23 cellular contexts compared by ENCODE assay signal in the genomic region with DNA sequence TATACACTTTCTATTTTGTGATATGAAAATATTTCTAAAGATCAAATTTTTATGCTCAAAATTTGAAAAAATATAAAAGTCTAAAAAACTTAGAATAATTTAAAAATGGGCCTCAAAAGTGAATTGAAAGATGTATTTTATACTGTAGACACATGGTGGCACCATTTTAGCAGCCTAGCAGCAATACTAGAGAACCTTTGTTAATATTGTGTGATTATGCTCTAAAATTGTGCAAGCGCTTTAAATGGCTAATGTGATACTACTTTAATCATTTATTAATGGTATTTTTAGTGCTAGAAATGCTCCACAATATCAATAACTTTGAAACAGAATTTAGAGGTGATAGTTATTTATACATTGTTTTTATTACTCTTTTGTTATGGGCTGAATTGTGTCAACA. TPM values are rescaled to one million over a fixed set of nuclear protein-coding genes. Genes with fewer than 3 reads are reported as not detected.
DNase-seq lines count a peak whose midpoint lies in the region; FAIRE-seq and TF ChIP-seq lines count a peak whose summit lies in the region.
"Had no signal": no experiment of that assay in that cellular context is flagged by ENCODE, and none has a peak within 500 bp of the region (broad histone marks: within the 10 kb centered on the region; RNA-seq: fewer than 3 reads in every experiment).

No MANE protein-coding gene starts in this region.

- H3K9me3 ChIP-seq in MM.1S (replicated peaks; ENCODE audit: insufficient read depth, low read length): no peaks in the 10 kb centered on the region
- H3K9me3 ChIP-seq: BLaER1 treated with 17β-estradiol and CSF1 and Interleukin-3, amounts not matched to agents 10 nM and 100 nM had no signal

- peaks cover 5% of the 10 kb centered on the region for H3K27me3 Mint-ChIP-seq in activated T-helper 2 cell treated with anti-CD3 and anti-CD28 coated beads, Interferon-gamma antibody, Interleukin-2, Interleukin-4, amounts not matched to agents 10 μg/mL and 5 μg/mL and 100 μg/mL, durations not matched to agents 14 hours and 24 hours and 36 hours (ENCODE audit: low read depth)

- no peak overlapping the region for H3K4me3 ChIP-seq in MM.1S (ENCODE audit: low read length)
- H3K4me3 ChIP-seq: BLaER1 treated with 17β-estradiol and CSF1 and Interleukin-3, amounts not matched to agents 10 nM and 100 nM; coronary artery; skin epidermis had no signal

- no peaks in the 10 kb centered on the region for H3K4me1 ChIP-seq in MM.1S (ENCODE audit: low read length)

- FAIRE-seq in TTC549 (lab: Jason Lieb, UNC): peak; percentile 40
- FAIRE-seq: astrocyte, endothelial cell of umbilical vein had no signal

- H4K20me1 ChIP-seq in MM.1S (ENCODE audit: insufficient read depth, low read length): no peaks in the 10 kb centered on the region
- H4K20me1 ChIP-seq: BLaER1 treated with 17β-estradiol and CSF1 and Interleukin-3, amounts not matched to agents 10 nM and 100 nM had no signal

- peaks cover 5% of the 10 kb centered on the region for H3K36me3 Mint-ChIP-seq in activated T-helper 2 cell treated with anti-CD3 and anti-CD28 coated beads, Interferon-gamma antibody, Interleukin-2, Interleukin-4, amounts not matched to agents 10 μg/mL and 5 μg/mL and 100 μg/mL, durations not matched to agents 14 hours and 24 hours and 36 hours (ENCODE audit: low read depth)
- H3K36me3 Mint-ChIP-seq: WTC11 had no signal

- peaks cover 12% of the 10 kb centered on the region for H3K79me2 ChIP-seq in MM.1S (ENCODE audit: low read length)
- H3K79me2 ChIP-seq: parathyroid adenoma had no signal

- TF ChIP-seq CTCF in MM.1S (IDR thresholded peaks at IDR 0.05; ENCODE audit: low read length): peak; percentile 18

- H2AFZ ChIP-seq in MM.1S (ENCODE audit: low read length): no peak overlapping the region
- H2AFZ ChIP-seq: parathyroid adenoma had no signal

- intact Hi-C loops in activated T-helper 2 cell treated with anti-CD3 and anti-CD28 coated beads, Interferon-gamma antibody, Interleukin-2, Interleukin-4, amounts not matched to agents 10 μg/mL and 5 μg/mL and 100 μg/mL, durations not matched to agents 14 hours and 24 hours and 36 hours (cut with micrococcal nuclease): no loop called here

- no peaks in the 10 kb centered on the region for H3K9me2 ChIP-seq in MM.1S (replicated peaks; ENCODE audit: insufficient read depth, low read length)

- no peak overlapping the region for H3K27ac ChIP-seq in MM.1S (ENCODE audit: low read length)
- H3K27ac ChIP-seq: BLaER1 treated with 17β-estradiol and CSF1 and Interleukin-3, amounts not matched to agents 10 nM and 100 nM; coronary artery; HL-60; parathyroid adenoma; skin epidermis had no signal

- H3F3A ChIP-seq in MM.1S (ENCODE audit: insufficient read depth, low read length): no peaks in the 10 kb centered on the region

- H3K36me3 ChIP-seq in MM.1S (replicated peaks; ENCODE audit: insufficient read depth, low read length): no peaks in the 10 kb centered on the region
- H3K36me3 ChIP-seq: BLaER1 treated with 17β-estradiol and CSF1 and Interleukin-3, amounts not matched to agents 10 nM and 100 nM had no signal

- no peak overlapping the region for H3K27ac Mint-ChIP-seq in activated T-helper 2 cell treated with anti-CD3 and anti-CD28 coated beads, Interferon-gamma antibody, Interleukin-2, Interleukin-4, amounts not matched to agents 10 μg/mL and 5 μg/mL and 100 μg/mL, durations not matched to agents 14 hours and 24 hours and 36 hours
- H3K27ac Mint-ChIP-seq: WTC11 had no signal

- H3K4me3 Mint-ChIP-seq in activated T-helper 2 cell treated with anti-CD3 and anti-CD28 coated beads, Interferon-gamma antibody, Interleukin-2, Interleukin-4, amounts not matched to agents 10 μg/mL and 5 μg/mL and 100 μg/mL, durations not matched to agents 14 hours and 24 hours and 36 hours (ENCODE audit: low read depth): no peak overlapping the region
- H3K4me3 Mint-ChIP-seq: WTC11 had no signal

- no peaks in the 10 kb centered on the region for H3K9me3 Mint-ChIP-seq in activated T-helper 2 cell treated with anti-CD3 and anti-CD28 coated beads, Interferon-gamma antibody, Interleukin-2, Interleukin-4, amounts not matched to agents 10 μg/mL and 5 μg/mL and 100 μg/mL, durations not matched to agents 14 hours and 24 hours and 36 hours
- H3K9me3 Mint-ChIP-seq: WTC11 had no signal

- H3K9ac ChIP-seq in MM.1S (ENCODE audit: low read length): no peak overlapping the region
- H3K9ac ChIP-seq: BLaER1 treated with 17β-estradiol and CSF1 and Interleukin-3, amounts not matched to agents 10 nM and 100 nM; parathyroid adenoma had no signal

- peaks cover 11% of the 10 kb centered on the region for H3K4me1 Mint-ChIP-seq in activated T-helper 2 cell treated with anti-CD3 and anti-CD28 coated beads, Interferon-gamma antibody, Interleukin-2, Interleukin-4, amounts not matched to agents 10 μg/mL and 5 μg/mL and 100 μg/mL, durations not matched to agents 14 hours and 24 hours and 36 hours (ENCODE audit: low read depth)

- peak; percentile 9 for DNase-seq in GM03348 (ENCODE audit: low spot score)
- no peak for DNase-seq in MM.1S
- peak; percentile 8 for DNase-seq in midbrain (lab: John Stamatoyannopoulos, UW)
- DNase-seq in SHP77 (lab: John Stamatoyannopoulos, UW): no peak
- DNase-seq in activated T-helper 2 cell treated with anti-CD3 and anti-CD28 coated beads, Interferon-gamma antibody, Interleukin-2, Interleukin-4, amounts not matched to agents 10 μg/mL and 5 μg/mL and 100 μg/mL, durations not matched to agents 14 hours and 24 hours and 36 hours (ENCODE audit: low spot score): no peak
- no peak for DNase-seq in activated CD8-positive, alpha-beta memory T cell treated with anti-CD3 and anti-CD28 coated beads for 24 hours
- DNase-seq: activated naive CD4-positive, alpha-beta T cell; DMS79 treated with DMSO at 0.1 percent for 48 hours; glutamatergic neuron; KBM-7; NCI-H146; NCI-H345; stimulated activated CD4-positive, alpha-beta T cell treated with anti-CD3 and anti-CD28 coated beads, Interleukin-4, amount 100 ng/mL, for 4 hours; SW 1271 had no signal

- H3K27me3 ChIP-seq in MM.1S (replicated peaks; ENCODE audit: insufficient read depth, low read length): no peaks in the 10 kb centered on the region
- H3K27me3 ChIP-seq: BLaER1 treated with 17β-estradiol and CSF1 and Interleukin-3, amounts not matched to agents 10 nM and 100 nM had no signal

- H3K4me2 ChIP-seq in MM.1S (ENCODE audit: low read depth, low read length): no peak overlapping the region
- H3K4me2 ChIP-seq: BLaER1 treated with 17β-estradiol and CSF1 and Interleukin-3, amounts not matched to agents 10 nM and 100 nM had no signal

RNA-seq across cellular contexts. Expression of gene GUF1, which starts 3.7 kb away (rescaled TPM):
- total RNA-seq in activated T-helper 2 cell treated with anti-CD3 and anti-CD28 coated beads, Interferon-gamma antibody, Interleukin-2, Interleukin-4, amounts not matched to agents 10 μg/mL and 5 μg/mL and 100 μg/mL, durations not matched to agents 14 hours and 24 hours and 36 hours: 30.7 and 33.2 TPM in 2 replicates

RNA-seq across cellular contexts. Expression of gene YIPF7, which starts 23.0 kb away (rescaled TPM):
- total RNA-seq in activated T-helper 2 cell treated with anti-CD3 and anti-CD28 coated beads, Interferon-gamma antibody, Interleukin-2, Interleukin-4, amounts not matched to agents 10 μg/mL and 5 μg/mL and 100 μg/mL, durations not matched to agents 14 hours and 24 hours and 36 hours: not detected in 2 replicates
- total RNA-seq: endothelial cell of umbilical vein, WTC11 had no signal

RNA-seq across cellular contexts. Expression of gene GNPDA2, which starts 51.9 kb away (rescaled TPM):
- 13.3 and 16.6 TPM in 2 replicates for total RNA-seq in activated T-helper 2 cell treated with anti-CD3 and anti-CD28 coated beads, Interferon-gamma antibody, Interleukin-2, Interleukin-4, amounts not matched to agents 10 μg/mL and 5 μg/mL and 100 μg/mL, durations not matched to agents 14 hours and 24 hours and 36 hours

Comparison
In these comparisons a context has a peak if more than half of its experiments do, and no peak if none do; other contexts are left out.
1. DNase-seq: peak in GM03348 (single experiment) and midbrain (single experiment); none in MM.1S (single experiment), SHP77 (0 of 2), activated T-helper 2 cell treated with anti-CD3 and anti-CD28 coated beads, Interferon-gamma antibody, Interleukin-2, Interleukin-4, amounts not matched to agents 10 μg/mL and 5 μg/mL and 100 μg/mL, durations not matched to agents 14 hours and 24 hours and 36 hours (single experiment) and activated CD8-positive, alpha-beta memory T cell treated with anti-CD3 and anti-CD28 coated beads for 24 hours (single experiment).